Comparison of ENCODE assay signal across 16 cellular contexts in genomic region chr5:68544656-68545565, GRCh38.
A peak's percentile ranks its signal among the peaks of the same experiment; 100 is the strongest.
DNase-seq lines count a peak whose midpoint lies in the region; ATAC-seq, FAIRE-seq and TF ChIP-seq lines count a peak whose summit lies in the region.
"Had no signal": no experiment of that assay in that cellular context is flagged by ENCODE, and none has a peak within 500 bp of the region (broad histone marks: within the 10 kb centered on the region; RNA-seq: fewer than 3 reads in every experiment).

No MANE protein-coding gene starts in this region.

- H3K27me3 ChIP-seq in Loucy (ENCODE audit: insufficient read depth, low read length, poor library complexity, severe bottlenecking) (no peaks in the 10 kb centered on the region), endodermal cell (ENCODE audit: control insufficient read depth, insufficient read depth, low read length, poor library complexity, severe bottlenecking) (no peaks in the 10 kb centered on the region)
- H3K27me3 ChIP-seq: upper lobe of right lung had no signal

- peak; percentile 41 for DNase-seq in COLO829 (ENCODE audit: low spot score)
- DNase-seq in endodermal cell = no peak
- DNase-seq in neural crest cell (ENCODE audit: low read depth, low spot score) = no peak
- no peak for DNase-seq in lower leg skin (ENCODE audit: low spot score in 2 of 2)
- no peak for DNase-seq in mesenteric fat pad (ENCODE audit: low spot score)
- no peak for DNase-seq in GM12892 (ENCODE audit: insufficient read length)
- DNase-seq: activated gamma-delta T cell treated with Interleukin-2 at 50 U/mL for 16 hours; CD8-positive, alpha-beta memory T cell; glutamatergic neuron; Kasumi-1; upper lobe of right lung had no signal

- H3K4me1 ChIP-seq in Loucy (ENCODE audit: insufficient read depth, low read length, poor library complexity, severe bottlenecking) (peaks cover 15% of the 10 kb centered on the region), endodermal cell (ENCODE audit: control insufficient read depth, insufficient read depth, low read length) (no peaks in the 10 kb centered on the region)
- H3K4me1 ChIP-seq: upper lobe of right lung had no signal

- H3K9ac ChIP-seq in Loucy (ENCODE audit: low read depth, low read length, poor library complexity, severe bottlenecking) = no peak overlapping the region
- H3K9ac ChIP-seq in endodermal cell (ENCODE audit: extremely low read depth, low read length, poor library complexity, severe bottlenecking) = no peak overlapping the region

- TF ChIP-seq POLR2A in lower leg skin (IDR thresholded peaks at IDR 0.05) = no peak
- no peak for TF ChIP-seq POLR2A in GM12892 (IDR thresholded peaks at IDR 0.05; ENCODE audit: low read depth, low read length)

- peak overlapping the region; percentile 28 for H3K4me2 ChIP-seq in Loucy (ENCODE audit: low read depth, low read length, poor library complexity, severe bottlenecking)

- H3K27ac ChIP-seq in endodermal cell (ENCODE audit: low read depth, low read length) = peak overlapping the region; percentile 55
- H3K27ac ChIP-seq: upper lobe of right lung had no signal

- no peak for FAIRE-seq in GM12892 (lab: Jason Lieb, UNC)
- FAIRE-seq: H54 had no signal

- H3K36me3 ChIP-seq in Loucy (ENCODE audit: insufficient read depth, low read length) (no peaks in the 10 kb centered on the region), endodermal cell (ENCODE audit: control insufficient read depth, insufficient read depth, low read length) (no peaks in the 10 kb centered on the region)
- H3K36me3 ChIP-seq: upper lobe of right lung had no signal

- no peak overlapping the region for H3K4me3 Mint-ChIP-seq in endodermal cell
- peak overlapping the region; percentile 22 for H3K4me3 Mint-ChIP-seq in neural crest cell
- H3K4me3 Mint-ChIP-seq: CD8-positive, alpha-beta memory T cell; memory B cell; T-helper 1 cell treated with Interleukin-12 subunit alpha and Interleukin-12 subunit beta and Interleukin-4 antibody, amounts not matched to agents 30 μg/mL and 1 μg/mL, for 36 hours had no signal

- H3F3A ChIP-seq in Loucy (ENCODE audit: low read depth) = no peaks in the 10 kb centered on the region

- no peak overlapping the region for H3K27ac Mint-ChIP-seq in endodermal cell
- H3K27ac Mint-ChIP-seq in neural crest cell (ENCODE audit: unreplicated experiment) = peak overlapping the region; percentile 95
- H3K27ac Mint-ChIP-seq: CD8-positive, alpha-beta memory T cell; memory B cell; T-helper 1 cell treated with Interleukin-12 subunit alpha and Interleukin-12 subunit beta and Interleukin-4 antibody, amounts not matched to agents 30 μg/mL and 1 μg/mL, for 36 hours had no signal

- no peaks in the 10 kb centered on the region for H3K4me1 Mint-ChIP-seq in endodermal cell
- peaks cover 50% of the 10 kb centered on the region for H3K4me1 Mint-ChIP-seq in neural crest cell

- TF ChIP-seq CTCF in Loucy (conservative IDR thresholded peaks at IDR 0.05; ENCODE audit: low read length) (no peak), endodermal cell (conservative IDR thresholded peaks at IDR 0.05) (no peak), neural crest cell (conservative IDR thresholded peaks at IDR 0.05) (no peak), lower leg skin (IDR thresholded peaks at IDR 0.05) (no peak)

- WGBS in endodermal cell (ENCODE audit: insufficient coverage in 1 of 2, insufficient read length in 1 of 2), 2 experiments = 89 to 91% methylated on average over 4 to 12 of the region's 13 CpGs
- 64 to 66% methylated on average over 13 of the region's 13 CpGs for WGBS in lower leg skin, 2 donors

- H3K9me3 Mint-ChIP-seq in endodermal cell (no peaks in the 10 kb centered on the region), neural crest cell (no peaks in the 10 kb centered on the region)
- H3K9me3 Mint-ChIP-seq: CD8-positive, alpha-beta memory T cell; memory B cell; T-helper 1 cell treated with Interleukin-12 subunit alpha and Interleukin-12 subunit beta and Interleukin-4 antibody, amounts not matched to agents 30 μg/mL and 1 μg/mL, for 36 hours had no signal

- H4K20me1 ChIP-seq in Loucy (ENCODE audit: insufficient read depth, low read length, poor library complexity, severe bottlenecking) = no peaks in the 10 kb centered on the region

- H3K9me3 ChIP-seq in Loucy (ENCODE audit: insufficient read depth, low read depth, low read length) (no peaks in the 10 kb centered on the region), endodermal cell (ENCODE audit: control insufficient read depth, low read length) (no peaks in the 10 kb centered on the region)
- H3K9me3 ChIP-seq: upper lobe of right lung had no signal

- H2AFZ ChIP-seq in Loucy (ENCODE audit: low read length) = no peak overlapping the region

- no peaks in the 10 kb centered on the region for H3K79me2 ChIP-seq in Loucy (ENCODE audit: insufficient read depth, low read length)

- ATAC-seq in HG02571 (IDR thresholded peaks at IDR 0.05; ENCODE audit: unreplicated experiment) = no peak
- ATAC-seq: upper lobe of right lung had no signal

- intact Hi-C loops in lower leg skin (cut with DNase I; ENCODE audit: low total_unique reads) = no loop called here

- H3K9me2 ChIP-seq in Loucy (replicated peaks; ENCODE audit: low read depth, low read length) = no peaks in the 10 kb centered on the region

- H3K36me3 Mint-ChIP-seq in endodermal cell (ENCODE audit: low read depth) (no peaks in the 10 kb centered on the region), neural crest cell (ENCODE audit: low read depth) (no peaks in the 10 kb centered on the region)
- H3K36me3 Mint-ChIP-seq: CD8-positive, alpha-beta memory T cell; memory B cell had no signal

- H3K27me3 Mint-ChIP-seq in endodermal cell (ENCODE audit: insufficient read depth) (no peaks in the 10 kb centered on the region), neural crest cell (ENCODE audit: low read depth) (no peaks in the 10 kb centered on the region)
- H3K27me3 Mint-ChIP-seq: memory B cell had no signal

- H3K4me3 ChIP-seq in Loucy (ENCODE audit: low read length, poor library complexity, severe bottlenecking) = no peak overlapping the region
- H3K4me3 ChIP-seq in endodermal cell (ENCODE audit: low read length) = no peak overlapping the region
- H3K4me3 ChIP-seq in lower leg skin (ENCODE audit: low read depth, poor library complexity, severe bottlenecking) = no peak overlapping the region
- H3K4me3 ChIP-seq: upper lobe of right lung had no signal
